23 cellular contexts compared by ENCODE assay signal in genomic region chr11:116071241-116071640, GRCh38.
DNase-seq lines count a peak whose midpoint lies in the region; ATAC-seq, FAIRE-seq and TF ChIP-seq lines count a peak whose summit lies in the region.
"Had no signal": no experiment of that assay in that cellular context is flagged by ENCODE, and none has a peak within 500 bp of the region (broad histone marks: within the 10 kb centered on the region; RNA-seq: fewer than 3 reads in every experiment).

No MANE protein-coding gene starts in this region.

- no peaks in the 10 kb centered on the region for H3K79me2 ChIP-seq in keratinocyte (ENCODE audit: control insufficient read depth, insufficient read depth, low read length)
- H3K79me2 ChIP-seq in trophoblast cell (ENCODE audit: control insufficient read depth, insufficient read depth, low read length, poor library complexity) = peaks cover 6% of the 10 kb centered on the region
- no peaks in the 10 kb centered on the region for H3K79me2 ChIP-seq in PC-9 (ENCODE audit: low read depth)

- H3K4ac ChIP-seq in trophoblast cell (ENCODE audit: low read depth, low read length) = peak overlapping the region; percentile 60

- peak overlapping the region; percentile 63 for H3K18ac ChIP-seq in trophoblast cell (ENCODE audit: low read length)

- H3K9me2 ChIP-seq in PC-9 (ENCODE audit: insufficient read depth) = no peaks in the 10 kb centered on the region

- ATAC-seq in HG02884 (IDR thresholded peaks at IDR 0.05; ENCODE audit: unreplicated experiment) = no peak
- ATAC-seq: HCT116 had no signal

- H3K9me1 ChIP-seq in keratinocyte (ENCODE audit: control insufficient read depth, extremely low read depth, insufficient read depth, low read length) = no peaks in the 10 kb centered on the region

- H3K9me3 ChIP-seq in keratinocyte (ENCODE audit: control insufficient read depth, low read depth, low read length) = no peaks in the 10 kb centered on the region
- H3K9me3 ChIP-seq in trophoblast cell (ENCODE audit: insufficient read depth, low read depth, low read length) = no peaks in the 10 kb centered on the region
- no peaks in the 10 kb centered on the region; the same call in 1 of the 2 replicates for H3K9me3 ChIP-seq in PC-9 (ENCODE audit: insufficient read depth, low read depth)
- H3K9me3 ChIP-seq: BE2C had no signal

- no peaks in the 10 kb centered on the region for H3K36me3 ChIP-seq in bronchial epithelial cell (ENCODE audit: control insufficient read depth, insufficient read depth, low read length)
- H3K36me3 ChIP-seq in keratinocyte (ENCODE audit: control insufficient read depth in 2 of 2, extremely low read depth in 1 of 2, insufficient read depth in 2 of 2, low read length in 2 of 2) = no peaks in the 10 kb centered on the region
- H3K36me3 ChIP-seq in trophoblast cell (ENCODE audit: control insufficient read depth in 1 of 2, insufficient read depth in 2 of 2, low read length in 2 of 2) = no peaks in the 10 kb centered on the region
- H3K36me3 ChIP-seq in PC-9 (ENCODE audit: low read depth) = no peaks in the 10 kb centered on the region
- H3K36me3 ChIP-seq: BE2C had no signal

- no peak for TF ChIP-seq CTCF in bronchial epithelial cell (IDR thresholded peaks at IDR 0.05; ENCODE audit: insufficient read depth, low read length, severe bottlenecking)
- no peak for TF ChIP-seq CTCF in keratinocyte (optimal IDR thresholded peaks at IDR 0.05 in 1 of 3, IDR thresholded peaks at IDR 0.05 in 1 of 3, conservative IDR thresholded peaks at IDR 0.05 in 1 of 3; ENCODE audit: extremely low read depth in 1 of 3, insufficient read depth in 2 of 3, low read length in 3 of 3)
- TF ChIP-seq CTCF in PC-9 (conservative IDR thresholded peaks at IDR 0.05) = no peak

- peak overlapping the region; percentile 32 for H2AK5ac ChIP-seq in trophoblast cell (ENCODE audit: low read length)

- H3K14ac ChIP-seq in trophoblast cell (ENCODE audit: low read length) = peak overlapping the region; percentile 81

- WGBS in trophoblast cell (ENCODE audit: extremely low coverage, insufficient coverage, insufficient read length) = no CpG with 5 or more reads among the region's 6 CpGs

- H3K23ac ChIP-seq in trophoblast cell (ENCODE audit: low read length) = no peak overlapping the region

- H2AFZ ChIP-seq in keratinocyte (ENCODE audit: control insufficient read depth, low read length) (peak overlapping the region; percentile 4), trophoblast cell (ENCODE audit: insufficient read depth, low read length, poor library complexity) (no peak overlapping the region), PC-9 (no peak overlapping the region)

- FAIRE-seq in bronchial epithelial cell (lab: Jason Lieb, UNC) (no peak), keratinocyte (lab: Jason Lieb, UNC) (peak; percentile 60)
- FAIRE-seq: G401.6, GM12891, GM18507, HTR-8/SVneo had no signal

- H2BK12ac ChIP-seq in trophoblast cell (ENCODE audit: low read length) = peak overlapping the region; percentile 31

- H3K4me2 ChIP-seq in keratinocyte (ENCODE audit: control insufficient read depth, extremely low read depth, insufficient read depth, low read depth, low read length) (peak overlapping the region; percentile 22), trophoblast cell (ENCODE audit: low read length) (peak overlapping the region; percentile 36), PC-9 (no peak overlapping the region)

- H3K27ac ChIP-seq in keratinocyte (ENCODE audit: control insufficient read depth, insufficient read depth, low read length) (no peak overlapping the region), trophoblast cell (ENCODE audit: low read depth, low read length) (peak overlapping the region; percentile 94), PC-9 (no peak overlapping the region)

- H3K27me3 ChIP-seq in bronchial epithelial cell (ENCODE audit: control insufficient read depth, insufficient read depth, low read length) (no peaks in the 10 kb centered on the region), keratinocyte (ENCODE audit: control insufficient read depth, extremely low read depth, insufficient read depth, low read length) (no peaks in the 10 kb centered on the region), trophoblast cell (ENCODE audit: insufficient read depth, low read length) (no peaks in the 10 kb centered on the region), PC-9 (ENCODE audit: insufficient read depth, low read depth) (peaks cover 79% of the 10 kb centered on the region)
- H3K27me3 ChIP-seq: BE2C had no signal

- POLR2A ChIA-PET in PC-9 (lab: Charles Lee; ENCODE audit: unreplicated experiment) = no interaction called here

- peak overlapping the region; percentile 97 for H2BK5ac ChIP-seq in trophoblast cell (ENCODE audit: low read depth, low read length, poor library complexity)

- H4K12ac ChIP-seq in trophoblast cell (ENCODE audit: low read depth, low read length) = no peak overlapping the region

- dilution Hi-C loops in keratinocyte (cut with MboI; ENCODE audit: extremely low pct_ligation_motif_present, low sequenced_read_pairs) = no loop called here

- DNase-seq in ELF-1 (ENCODE audit: low read depth, low spot score) = peak; percentile 43
- peak; percentile 5 for DNase-seq in bronchial epithelial cell (ENCODE audit: low read depth)
- DNase-seq in keratinocyte (ENCODE audit: low read depth, low spot score) = peak; percentile 67
- peak; percentile 37 to 54 for DNase-seq in trophoblast cell
- DNase-seq in PC-9 = no peak
- DNase-seq: BE2C; C1 segment of cervical spinal cord; CD4-positive, CD25-positive, alpha-beta regulatory T cell; CD8-positive, alpha-beta memory T cell; COR-L47; DMS 273 treated with DMSO at 0.1 percent for 48 hours; DND-41; EL; GOT3; H7; HFFc6; IMR-90 had no signal

- H3K4me3 ChIP-seq in bronchial epithelial cell (ENCODE audit: low read depth, low read length) (no peak overlapping the region), keratinocyte (ENCODE audit: control insufficient read depth in 2 of 3, extremely low read depth in 1 of 3, insufficient read depth in 2 of 3, low read depth in 1 of 3, low read length in 3 of 3) (no peak overlapping the region), trophoblast cell (ENCODE audit: low read depth, low read length) (no peak overlapping the region), PC-9 (no peak overlapping the region)

- H2BK120ac ChIP-seq in trophoblast cell (ENCODE audit: insufficient read depth, low read length, poor library complexity) = peak overlapping the region; percentile 57

- H3K79me1 ChIP-seq in trophoblast cell (ENCODE audit: low read length) = peaks cover 54% of the 10 kb centered on the region

- H4K91ac ChIP-seq in trophoblast cell (ENCODE audit: low read depth, low read length) = peak overlapping the region; percentile 99

- CTCF ChIA-PET in PC-9 (lab: Charles Lee) = no interaction called here

- intact Hi-C loops in PC-9 (cut with micrococcal nuclease; ENCODE audit: unreplicated experiment) = no loop called here

- H4K20me1 ChIP-seq in keratinocyte (ENCODE audit: control insufficient read depth, extremely low read depth, insufficient read depth, low read length) (no peaks in the 10 kb centered on the region), PC-9 (ENCODE audit: insufficient read depth) (no peaks in the 10 kb centered on the region)

- H3K4me1 ChIP-seq in keratinocyte (ENCODE audit: control insufficient read depth, extremely low read depth, insufficient read depth, low read length) (peaks cover 10% of the 10 kb centered on the region), trophoblast cell (ENCODE audit: control insufficient read depth in 1 of 2, insufficient read depth in 2 of 2, low read length in 2 of 2) (peaks cover 40 to 54% of the 10 kb centered on the region in 2 experiments), PC-9 (replicated peaks; ENCODE audit: insufficient read depth) (no peaks in the 10 kb centered on the region)

- H3F3A ChIP-seq in PC-9 (ENCODE audit: insufficient read depth, low read depth) = no peaks in the 10 kb centered on the region

- no TSS peak for BruUV-seq in PC-9 (replicated peaks; lab: Mats Ljungman, UMichigan)

- H3K9ac ChIP-seq in keratinocyte (ENCODE audit: control insufficient read depth, extremely low read depth, insufficient read depth, low read length) (no peak overlapping the region), trophoblast cell (ENCODE audit: low read length) (no peak overlapping the region)

- peak overlapping the region; percentile 90 for H4K8ac ChIP-seq in trophoblast cell (ENCODE audit: low read depth, low read length)

Comparison
In these comparisons a context has a peak if more than half of its experiments do, and no peak if none do; other contexts are left out.
1. DNase-seq: peak in ELF-1 (single experiment), bronchial epithelial cell (single experiment), keratinocyte (single experiment) and trophoblast cell (2 of 2); none in PC-9 (0 of 2).